1 cellular context compared by ENCODE assay signal in the genomic region with DNA sequence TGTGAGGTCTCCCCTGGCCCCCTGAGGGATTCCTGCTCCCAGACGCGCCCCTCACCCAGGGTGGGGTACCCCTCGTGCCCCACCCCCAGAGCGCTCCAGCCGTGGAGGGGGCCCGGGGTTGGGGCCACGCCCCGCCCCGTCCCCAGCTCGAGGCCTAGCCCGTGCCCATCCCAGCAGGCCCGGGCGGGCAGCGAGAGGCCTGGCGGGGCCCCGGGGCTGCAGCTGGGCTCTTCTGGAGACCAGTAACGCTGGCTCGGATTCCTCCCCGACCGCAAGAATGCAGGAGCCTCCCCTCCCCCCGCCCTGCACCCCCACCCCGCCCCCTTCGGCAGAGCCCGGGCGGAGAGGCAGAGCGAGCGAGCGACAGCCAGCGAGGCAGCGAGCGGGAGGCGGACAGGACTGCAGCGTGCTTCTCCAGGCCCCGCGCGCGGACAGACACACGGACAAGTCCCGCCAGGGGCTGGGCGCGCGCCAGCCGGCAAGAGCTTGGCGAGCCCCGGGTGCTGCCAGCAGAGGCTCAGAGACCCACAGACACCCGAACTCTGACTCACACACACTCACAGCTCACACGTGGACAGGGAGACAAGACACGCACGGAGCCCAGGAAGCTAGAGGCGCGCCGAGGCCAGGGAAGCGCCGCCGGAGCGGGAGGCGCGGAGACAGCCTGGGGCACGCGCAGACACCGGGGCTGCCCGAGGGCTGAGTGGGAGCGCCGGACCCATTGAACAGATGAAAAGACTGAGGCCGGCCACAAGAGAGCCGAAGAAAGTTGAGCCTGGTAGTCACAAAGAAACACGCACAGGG.
TF ChIP-seq lines count a peak whose summit lies in the region.

No MANE protein-coding gene starts in this region.

TF ChIP-seq in HepG2, 621 proteins besides CTCF, POLR2A, EP300 and RAD21 (continued from another document and continues in another):
- TF ChIP-seq, protein P1, sequence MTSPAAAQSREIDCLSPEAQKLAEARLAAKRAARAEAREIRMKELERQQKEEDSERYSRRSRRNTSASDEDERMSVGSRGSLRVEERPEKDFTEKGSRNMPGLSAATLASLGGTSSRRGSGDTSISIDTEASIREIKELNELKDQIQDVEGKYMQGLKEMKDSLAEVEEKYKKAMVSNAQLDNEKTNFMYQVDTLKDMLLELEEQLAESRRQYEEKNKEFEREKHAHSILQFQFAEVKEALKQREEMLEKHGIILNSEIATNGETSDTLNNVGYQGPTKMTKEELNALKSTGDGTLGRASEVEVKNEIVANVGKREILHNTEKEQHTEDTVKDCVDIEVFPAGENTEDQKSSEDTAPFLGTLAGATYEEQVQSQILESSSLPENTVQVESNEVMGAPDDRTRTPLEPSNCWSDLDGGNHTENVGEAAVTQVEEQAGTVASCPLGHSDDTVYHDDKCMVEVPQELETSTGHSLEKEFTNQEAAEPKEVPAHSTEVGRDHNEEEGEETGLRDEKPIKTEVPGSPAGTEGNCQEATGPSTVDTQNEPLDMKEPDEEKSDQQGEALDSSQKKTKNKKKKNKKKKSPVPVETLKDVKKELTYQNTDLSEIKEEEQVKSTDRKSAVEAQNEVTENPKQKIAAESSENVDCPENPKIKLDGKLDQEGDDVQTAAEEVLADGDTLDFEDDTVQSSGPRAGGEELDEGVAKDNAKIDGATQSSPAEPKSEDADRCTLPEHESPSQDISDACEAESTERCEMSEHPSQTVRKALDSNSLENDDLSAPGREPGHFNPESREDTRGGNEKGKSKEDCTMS (CRISPR knock-in tag; conservative IDR thresholded peaks at IDR 0.05): no peak
- TF ChIP-seq, protein P2, sequence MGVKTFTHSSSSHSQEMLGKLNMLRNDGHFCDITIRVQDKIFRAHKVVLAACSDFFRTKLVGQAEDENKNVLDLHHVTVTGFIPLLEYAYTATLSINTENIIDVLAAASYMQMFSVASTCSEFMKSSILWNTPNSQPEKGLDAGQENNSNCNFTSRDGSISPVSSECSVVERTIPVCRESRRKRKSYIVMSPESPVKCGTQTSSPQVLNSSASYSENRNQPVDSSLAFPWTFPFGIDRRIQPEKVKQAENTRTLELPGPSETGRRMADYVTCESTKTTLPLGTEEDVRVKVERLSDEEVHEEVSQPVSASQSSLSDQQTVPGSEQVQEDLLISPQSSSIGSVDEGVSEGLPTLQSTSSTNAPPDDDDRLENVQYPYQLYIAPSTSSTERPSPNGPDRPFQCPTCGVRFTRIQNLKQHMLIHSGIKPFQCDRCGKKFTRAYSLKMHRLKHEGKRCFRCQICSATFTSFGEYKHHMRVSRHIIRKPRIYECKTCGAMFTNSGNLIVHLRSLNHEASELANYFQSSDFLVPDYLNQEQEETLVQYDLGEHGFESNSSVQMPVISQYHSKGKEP (CRISPR knock-in tag; IDR thresholded peaks at IDR 0.05): no peak
- TF ChIP-seq, protein P3, sequence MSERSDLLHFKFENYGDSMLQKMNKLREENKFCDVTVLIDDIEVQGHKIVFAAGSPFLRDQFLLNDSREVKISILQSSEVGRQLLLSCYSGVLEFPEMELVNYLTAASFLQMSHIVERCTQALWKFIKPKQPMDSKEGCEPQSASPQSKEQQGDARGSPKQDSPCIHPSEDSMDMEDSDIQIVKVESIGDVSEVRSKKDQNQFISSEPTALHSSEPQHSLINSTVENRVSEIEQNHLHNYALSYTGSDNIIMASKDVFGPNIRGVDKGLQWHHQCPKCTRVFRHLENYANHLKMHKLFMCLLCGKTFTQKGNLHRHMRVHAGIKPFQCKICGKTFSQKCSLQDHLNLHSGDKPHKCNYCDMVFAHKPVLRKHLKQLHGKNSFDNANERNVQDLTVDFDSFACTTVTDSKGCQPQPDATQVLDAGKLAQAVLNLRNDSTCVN (CRISPR knock-in tag; IDR thresholded peaks at IDR 0.05; ENCODE audit: borderline replicate concordance): peak; percentile 45; the same call in 1 of the 2 replicates
- TF ChIP-seq POLR2G (IDR thresholded peaks at IDR 0.05; ENCODE audit: low read depth, low read length) (peak; percentile 62; the same call in 1 of the 2 replicates), ZNF577 (CRISPR knock-in tag; IDR thresholded peaks at IDR 0.05; ENCODE audit: borderline replicate concordance, low read depth) (no peak), PCBP1 (IDR thresholded peaks at IDR 0.05; ENCODE audit: borderline replicate concordance, low read depth, low read length) (no peak), NFKB2 (CRISPR knock-in tag; IDR thresholded peaks at IDR 0.05; ENCODE audit: borderline replicate concordance) (no peak), HOXA7 (CRISPR knock-in tag; IDR thresholded peaks at IDR 0.05) (no peak), SETDB1 (CRISPR knock-in tag; IDR thresholded peaks at IDR 0.05; ENCODE audit: borderline replicate concordance) (no peak), NRL (CRISPR knock-in tag; IDR thresholded peaks at IDR 0.05; ENCODE audit: borderline replicate concordance) (no peak), ETV5 (CRISPR knock-in tag; IDR thresholded peaks at IDR 0.05; ENCODE audit: borderline replicate concordance) (0 out of 2 replicates have a peak, but pooled peaks have one; percentile 6), ZNF792 (CRISPR knock-in tag; IDR thresholded peaks at IDR 0.05) (no peak), ZSCAN12 (CRISPR knock-in tag; IDR thresholded peaks at IDR 0.05) (peak; percentile 41; the same call in 1 of the 2 replicates), CHD2 (IDR thresholded peaks at IDR 0.05; ENCODE audit: low read depth, low read length) (no peak), KDM5A (IDR thresholded peaks at IDR 0.05; ENCODE audit: borderline replicate concordance, low read length) (no peak), NCOA2 (CRISPR knock-in tag; IDR thresholded peaks at IDR 0.05) (no peak), ZNF253 (CRISPR knock-in tag; IDR thresholded peaks at IDR 0.05; ENCODE audit: borderline replicate concordance) (no peak), ZNF781 (CRISPR knock-in tag; IDR thresholded peaks at IDR 0.05; ENCODE audit: borderline replicate concordance, not compliant biosample characterization) (peak; percentile 20), MIXL1 (CRISPR knock-in tag; IDR thresholded peaks at IDR 0.05) (no peak), ZNF430 (CRISPR knock-in tag; IDR thresholded peaks at IDR 0.05) (0 out of 2 replicates have a peak, but pooled peaks have one; percentile 16), MZF1 (CRISPR knock-in tag; IDR thresholded peaks at IDR 0.05; ENCODE audit: borderline replicate concordance) (no peak), ZNF205 (CRISPR knock-in tag; IDR thresholded peaks at IDR 0.05) (no peak; the same call in 1 of the 2 replicates), ZBTB1 (CRISPR knock-in tag; IDR thresholded peaks at IDR 0.05; ENCODE audit: borderline replicate concordance) (no peak), SOX13 (IDR thresholded peaks at IDR 0.05) (no peak; the same call in 1 of the 2 replicates), SOX13 (CRISPR knock-in tag; conservative IDR thresholded peaks at IDR 0.05 in 1 of 2, IDR thresholded peaks at IDR 0.05 in 1 of 2) (no peak; a peak in 1 of 4 replicates), BHLHE40 (IDR thresholded peaks at IDR 0.05; ENCODE audit: low read length) (no peak), ZNF724P (CRISPR knock-in tag; IDR thresholded peaks at IDR 0.05; ENCODE audit: borderline replicate concordance) (no peak), FOSL1 (CRISPR knock-in tag; IDR thresholded peaks at IDR 0.05; ENCODE audit: borderline replicate concordance) (no peak), HNRNPL (IDR thresholded peaks at IDR 0.05; ENCODE audit: low read depth, low read length) (peak; percentile 56; the same call in 1 of the 2 replicates), ZNF788 (CRISPR knock-in tag; IDR thresholded peaks at IDR 0.05; ENCODE audit: borderline replicate concordance) (no peak), ZFP41 (CRISPR knock-in tag; IDR thresholded peaks at IDR 0.05; ENCODE audit: borderline replicate concordance) (no peak), MYC (CRISPR knock-in tag; IDR thresholded peaks at IDR 0.05; ENCODE audit: borderline replicate concordance) (peak; percentile 83; the same call in 1 of the 2 replicates), HMGA1 (CRISPR knock-in tag; conservative IDR thresholded peaks at IDR 0.05) (no peak)
- TF ChIP-seq, protein P4, sequence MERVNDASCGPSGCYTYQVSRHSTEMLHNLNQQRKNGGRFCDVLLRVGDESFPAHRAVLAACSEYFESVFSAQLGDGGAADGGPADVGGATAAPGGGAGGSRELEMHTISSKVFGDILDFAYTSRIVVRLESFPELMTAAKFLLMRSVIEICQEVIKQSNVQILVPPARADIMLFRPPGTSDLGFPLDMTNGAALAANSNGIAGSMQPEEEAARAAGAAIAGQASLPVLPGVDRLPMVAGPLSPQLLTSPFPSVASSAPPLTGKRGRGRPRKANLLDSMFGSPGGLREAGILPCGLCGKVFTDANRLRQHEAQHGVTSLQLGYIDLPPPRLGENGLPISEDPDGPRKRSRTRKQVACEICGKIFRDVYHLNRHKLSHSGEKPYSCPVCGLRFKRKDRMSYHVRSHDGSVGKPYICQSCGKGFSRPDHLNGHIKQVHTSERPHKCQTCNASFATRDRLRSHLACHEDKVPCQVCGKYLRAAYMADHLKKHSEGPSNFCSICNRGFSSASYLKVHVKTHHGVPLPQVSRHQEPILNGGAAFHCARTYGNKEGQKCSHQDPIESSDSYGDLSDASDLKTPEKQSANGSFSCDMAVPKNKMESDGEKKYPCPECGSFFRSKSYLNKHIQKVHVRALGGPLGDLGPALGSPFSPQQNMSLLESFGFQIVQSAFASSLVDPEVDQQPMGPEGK (CRISPR knock-in tag; IDR thresholded peaks at IDR 0.05): peak; percentile 84
- TF ChIP-seq, protein P5, sequence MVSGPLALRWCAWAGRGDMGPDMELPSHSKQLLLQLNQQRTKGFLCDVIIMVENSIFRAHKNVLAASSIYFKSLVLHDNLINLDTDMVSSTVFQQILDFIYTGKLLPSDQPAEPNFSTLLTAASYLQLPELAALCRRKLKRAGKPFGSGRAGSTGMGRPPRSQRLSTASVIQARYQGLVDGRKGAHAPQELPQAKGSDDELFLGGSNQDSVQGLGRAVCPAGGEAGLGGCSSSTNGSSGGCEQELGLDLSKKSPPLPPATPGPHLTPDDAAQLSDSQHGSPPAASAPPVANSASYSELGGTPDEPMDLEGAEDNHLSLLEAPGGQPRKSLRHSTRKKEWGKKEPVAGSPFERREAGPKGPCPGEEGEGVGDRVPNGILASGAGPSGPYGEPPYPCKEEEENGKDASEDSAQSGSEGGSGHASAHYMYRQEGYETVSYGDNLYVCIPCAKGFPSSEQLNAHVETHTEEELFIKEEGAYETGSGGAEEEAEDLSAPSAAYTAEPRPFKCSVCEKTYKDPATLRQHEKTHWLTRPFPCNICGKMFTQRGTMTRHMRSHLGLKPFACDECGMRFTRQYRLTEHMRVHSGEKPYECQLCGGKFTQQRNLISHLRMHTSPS (CRISPR knock-in tag; IDR thresholded peaks at IDR 0.05; ENCODE audit: low read depth): no peak; the same call in 1 of the 2 replicates
- TF ChIP-seq, protein P6, sequence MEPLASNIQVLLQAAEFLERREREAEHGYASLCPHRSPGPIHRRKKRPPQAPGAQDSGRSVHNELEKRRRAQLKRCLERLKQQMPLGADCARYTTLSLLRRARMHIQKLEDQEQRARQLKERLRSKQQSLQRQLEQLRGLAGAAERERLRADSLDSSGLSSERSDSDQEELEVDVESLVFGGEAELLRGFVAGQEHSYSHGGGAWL (CRISPR knock-in tag; IDR thresholded peaks at IDR 0.05): peak; percentile 42; the same call in 1 of the 2 replicates
- TF ChIP-seq, protein P7, sequence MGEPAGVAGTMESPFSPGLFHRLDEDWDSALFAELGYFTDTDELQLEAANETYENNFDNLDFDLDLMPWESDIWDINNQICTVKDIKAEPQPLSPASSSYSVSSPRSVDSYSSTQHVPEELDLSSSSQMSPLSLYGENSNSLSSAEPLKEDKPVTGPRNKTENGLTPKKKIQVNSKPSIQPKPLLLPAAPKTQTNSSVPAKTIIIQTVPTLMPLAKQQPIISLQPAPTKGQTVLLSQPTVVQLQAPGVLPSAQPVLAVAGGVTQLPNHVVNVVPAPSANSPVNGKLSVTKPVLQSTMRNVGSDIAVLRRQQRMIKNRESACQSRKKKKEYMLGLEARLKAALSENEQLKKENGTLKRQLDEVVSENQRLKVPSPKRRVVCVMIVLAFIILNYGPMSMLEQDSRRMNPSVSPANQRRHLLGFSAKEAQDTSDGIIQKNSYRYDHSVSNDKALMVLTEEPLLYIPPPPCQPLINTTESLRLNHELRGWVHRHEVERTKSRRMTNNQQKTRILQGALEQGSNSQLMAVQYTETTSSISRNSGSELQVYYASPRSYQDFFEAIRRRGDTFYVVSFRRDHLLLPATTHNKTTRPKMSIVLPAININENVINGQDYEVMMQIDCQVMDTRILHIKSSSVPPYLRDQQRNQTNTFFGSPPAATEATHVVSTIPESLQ (CRISPR knock-in tag; conservative IDR thresholded peaks at IDR 0.05): no peak
- TF ChIP-seq, protein P8, sequence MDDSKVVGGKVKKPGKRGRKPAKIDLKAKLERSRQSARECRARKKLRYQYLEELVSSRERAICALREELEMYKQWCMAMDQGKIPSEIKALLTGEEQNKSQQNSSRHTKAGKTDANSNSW (CRISPR knock-in tag; IDR thresholded peaks at IDR 0.05; ENCODE audit: borderline replicate concordance): 0 out of 2 replicates have a peak, but pooled peaks have one; percentile 55
- TF ChIP-seq, protein P9, sequence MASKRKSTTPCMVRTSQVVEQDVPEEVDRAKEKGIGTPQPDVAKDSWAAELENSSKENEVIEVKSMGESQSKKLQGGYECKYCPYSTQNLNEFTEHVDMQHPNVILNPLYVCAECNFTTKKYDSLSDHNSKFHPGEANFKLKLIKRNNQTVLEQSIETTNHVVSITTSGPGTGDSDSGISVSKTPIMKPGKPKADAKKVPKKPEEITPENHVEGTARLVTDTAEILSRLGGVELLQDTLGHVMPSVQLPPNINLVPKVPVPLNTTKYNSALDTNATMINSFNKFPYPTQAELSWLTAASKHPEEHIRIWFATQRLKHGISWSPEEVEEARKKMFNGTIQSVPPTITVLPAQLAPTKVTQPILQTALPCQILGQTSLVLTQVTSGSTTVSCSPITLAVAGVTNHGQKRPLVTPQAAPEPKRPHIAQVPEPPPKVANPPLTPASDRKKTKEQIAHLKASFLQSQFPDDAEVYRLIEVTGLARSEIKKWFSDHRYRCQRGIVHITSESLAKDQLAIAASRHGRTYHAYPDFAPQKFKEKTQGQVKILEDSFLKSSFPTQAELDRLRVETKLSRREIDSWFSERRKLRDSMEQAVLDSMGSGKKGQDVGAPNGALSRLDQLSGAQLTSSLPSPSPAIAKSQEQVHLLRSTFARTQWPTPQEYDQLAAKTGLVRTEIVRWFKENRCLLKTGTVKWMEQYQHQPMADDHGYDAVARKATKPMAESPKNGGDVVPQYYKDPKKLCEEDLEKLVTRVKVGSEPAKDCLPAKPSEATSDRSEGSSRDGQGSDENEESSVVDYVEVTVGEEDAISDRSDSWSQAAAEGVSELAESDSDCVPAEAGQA (IDR thresholded peaks at IDR 0.05; ENCODE audit: low read depth): no peak
- TF ChIP-seq, protein P9 (CRISPR knock-in tag; IDR thresholded peaks at IDR 0.05; ENCODE audit: borderline replicate concordance): no peak
